In genomic region chr19:13033819-13034611, GRCh38 we compare ENCODE assay signal across 8 cellular contexts. TPM values are rescaled to one million over a fixed set of nuclear protein-coding genes. Genes with fewer than 3 reads are reported as not detected.
DNase-seq lines count a peak whose midpoint lies in the region; ATAC-seq and TF ChIP-seq lines count a peak whose summit lies in the region.

No MANE protein-coding gene starts in this region.

- no peaks in the 10 kb centered on the region for H3K27me3 Mint-ChIP-seq in activated naive CD8-positive, alpha-beta T cell treated with anti-CD3 and anti-CD28 coated beads, Interleukin-2, amount 10 ng/mL, durations not matched to agents 7 days and 5 days

- H3K27me3 ChIP-seq in HAP-1 (ENCODE audit: low read depth): no peaks in the 10 kb centered on the region
- H3K27me3 ChIP-seq in OCI-LY3 (ENCODE audit: low read depth, low read length): no peaks in the 10 kb centered on the region
- H3K27me3 ChIP-seq in heart left ventricle: no peaks in the 10 kb centered on the region

- in situ Hi-C loops in HAP-1 (cut with MboI; ENCODE audit: low sequenced_read_pairs): no loop called here

- H3K4me2 ChIP-seq in OCI-LY3 (ENCODE audit: low read length): peak overlapping the region; percentile 70

- peak; percentile 72 for ATAC-seq in activated naive CD8-positive, alpha-beta T cell treated with anti-CD3 and anti-CD28 coated beads, Interleukin-2, amount 10 ng/mL, durations not matched to agents 7 days and 5 days (ENCODE audit: low read depth)
- ATAC-seq in heart left ventricle: peak; percentile 43 to 64 (median 58)
- ATAC-seq in HG03565 (IDR thresholded peaks at IDR 0.05; ENCODE audit: unreplicated experiment): no peak
- no peak for ATAC-seq in GM21786 (IDR thresholded peaks at IDR 0.05; ENCODE audit: unreplicated experiment)

- H3K9ac ChIP-seq in OCI-LY3 (ENCODE audit: low read length): no peak overlapping the region

- peaks cover 25% of the 10 kb centered on the region for H3K4me1 ChIP-seq in HAP-1
- peaks cover 26% of the 10 kb centered on the region for H3K4me1 ChIP-seq in OCI-LY3 (ENCODE audit: low read length)
- H3K4me1 ChIP-seq in heart left ventricle: peaks cover 17 to 100% (median 96%) of the 10 kb centered on the region in 12 donors

- H3K27ac Mint-ChIP-seq in activated naive CD8-positive, alpha-beta T cell treated with anti-CD3 and anti-CD28 coated beads, Interleukin-2, amount 10 ng/mL, durations not matched to agents 7 days and 5 days: no peak overlapping the region

- DNase-seq in C1 segment of cervical spinal cord (lab: John Stamatoyannopoulos, UW) (peak in 10 of 14 donors; percentile 34 to 92 (median 67)), HAP-1 (ENCODE audit: low spot score in 2 of 2) (peak; percentile 23 to 78), heart left ventricle (peak; percentile 82 to 92 (median 88)), retinal pigment epithelial cell (ENCODE audit: low read depth) (no peak)
- peak; percentile 57 for DNase-seq in activated naive CD8-positive, alpha-beta T cell treated with anti-CD3 and anti-CD28 coated beads, Interleukin-2, amount 10 ng/mL, durations not matched to agents 7 days and 5 days

- H3K9me3 ChIP-seq in HAP-1 (no peaks in the 10 kb centered on the region), OCI-LY3 (ENCODE audit: insufficient read depth, low read length) (no peaks in the 10 kb centered on the region), heart left ventricle (no peaks in the 10 kb centered on the region)

- H3K36me3 ChIP-seq in HAP-1 (replicated peaks) (no peaks in the 10 kb centered on the region), OCI-LY3 (replicated peaks; ENCODE audit: low read depth, low read length) (no peaks in the 10 kb centered on the region), heart left ventricle (peaks cover 0 to 13% (median 0%) of the 10 kb centered on the region in 9 donors)

- TF ChIP-seq POLR2A in heart left ventricle (IDR thresholded peaks at IDR 0.05): no peak

- 26 to 55% (median 48%) methylated on average over 7 to 8 of the region's 8 CpGs for WGBS in heart left ventricle, 4 donors

- no peak overlapping the region for H3K4me3 Mint-ChIP-seq in activated naive CD8-positive, alpha-beta T cell treated with anti-CD3 and anti-CD28 coated beads, Interleukin-2, amount 10 ng/mL, durations not matched to agents 7 days and 5 days

- H3K9me3 Mint-ChIP-seq in activated naive CD8-positive, alpha-beta T cell treated with anti-CD3 and anti-CD28 coated beads, Interleukin-2, amount 10 ng/mL, durations not matched to agents 7 days and 5 days: no peaks in the 10 kb centered on the region

- 0 out of 2 replicates have a peak overlapping the region, but pooled peaks have one; percentile 69 for H2AFZ ChIP-seq in OCI-LY3 (ENCODE audit: low read depth, low read length)

- H3K4me3 ChIP-seq in HAP-1 (no peak overlapping the region), OCI-LY3 (ENCODE audit: low read length) (peak overlapping the region; percentile 38), heart left ventricle (no peak overlapping the region), retinal pigment epithelial cell (ENCODE audit: low read length) (no peak overlapping the region)

- H3K36me3 Mint-ChIP-seq in activated naive CD8-positive, alpha-beta T cell treated with anti-CD3 and anti-CD28 coated beads, Interleukin-2, amount 10 ng/mL, durations not matched to agents 7 days and 5 days: no peaks in the 10 kb centered on the region

- H4K20me1 ChIP-seq in OCI-LY3 (ENCODE audit: insufficient read depth, low read length): no peaks in the 10 kb centered on the region

- TF ChIP-seq CTCF in OCI-LY3 (IDR thresholded peaks at IDR 0.05; ENCODE audit: low read depth, low read length) (peak; percentile 92), heart left ventricle (IDR thresholded peaks at IDR 0.05) (peak; percentile 61 to 85 (median 78)), retinal pigment epithelial cell (conservative IDR thresholded peaks at IDR 0.05; ENCODE audit: low read depth, low read length) (peak; percentile 81)

- POLR2A ChIA-PET in activated naive CD8-positive, alpha-beta T cell treated with anti-CD3 and anti-CD28 coated beads, Interleukin-2, amount 10 ng/mL, durations not matched to agents 7 days and 5 days (lab: Charles Lee): no interaction called here

- no peak overlapping the region for H3K27ac ChIP-seq in OCI-LY3 (ENCODE audit: low read length)
- H3K27ac ChIP-seq in heart left ventricle: peak overlapping the region; percentile 37 to 89 (median 78)

- H3K4me1 Mint-ChIP-seq in activated naive CD8-positive, alpha-beta T cell treated with anti-CD3 and anti-CD28 coated beads, Interleukin-2, amount 10 ng/mL, durations not matched to agents 7 days and 5 days: no peaks in the 10 kb centered on the region

- intact Hi-C loops in heart left ventricle (cut with DNase I): loop anchor here in 9 of 10 donors (2.0 to 10.0 kb wide), 8 partner anchors 27 to 61 kb away; partner anchors contain the start of gene NFIX (in 5 of the 9)

- H3K79me2 ChIP-seq in OCI-LY3 (ENCODE audit: low read length): no peaks in the 10 kb centered on the region

RNA-seq across cellular contexts. Expression of gene NFIX, which starts 38.7 kb away (rescaled TPM):
- 1 to 10 TPM; 1.5 to 2.5 TPM for total RNA-seq in activated naive CD8-positive, alpha-beta T cell treated with anti-CD3 and anti-CD28 coated beads, Interleukin-2, amount 10 ng/mL, durations not matched to agents 7 days and 5 days
- 100 to 1,000 TPM in 8 of 9 donors, 10 to 100 TPM in 1; 81.4 to 147 (median 122) TPM for total RNA-seq in heart left ventricle
- 10 to 100 TPM; 42.1 to 55.2 TPM for polyA plus RNA-seq in heart left ventricle

Comparison
In these comparisons a context has a peak if more than half of its experiments do, and no peak if none do; other contexts are left out.
1. ATAC-seq: peak in activated naive CD8-positive, alpha-beta T cell treated with anti-CD3 and anti-CD28 coated beads, Interleukin-2, amount 10 ng/mL, durations not matched to agents 7 days and 5 days (single experiment) and heart left ventricle (4 of 4); none in HG03565 (single experiment) and GM21786 (single experiment).
2. RNA of gene NFIX, which starts 38.7 kb away (total RNA-seq): 81.4 to 147 TPM in heart left ventricle; 1.5 to 2.5 TPM in activated naive CD8-positive, alpha-beta T cell treated with anti-CD3 and anti-CD28 coated beads, Interleukin-2, amount 10 ng/mL, durations not matched to agents 7 days and 5 days; every median in the first group is over 10 times any median in the second.
3. Peak in every context shown above with its lines, with median percentiles within 50 percentile points of each other: CTCF ChIP-seq.